In genomic region chr9:137459147-137459600, GRCh38 we compare ENCODE assay signal across 8 cellular contexts. TPM values are rescaled to one million over a fixed set of nuclear protein-coding genes. Genes with fewer than 3 reads are reported as not detected.
DNase-seq lines count a peak whose midpoint lies in the region; ATAC-seq, FAIRE-seq and TF ChIP-seq lines count a peak whose summit lies in the region.

A gene with protein sequence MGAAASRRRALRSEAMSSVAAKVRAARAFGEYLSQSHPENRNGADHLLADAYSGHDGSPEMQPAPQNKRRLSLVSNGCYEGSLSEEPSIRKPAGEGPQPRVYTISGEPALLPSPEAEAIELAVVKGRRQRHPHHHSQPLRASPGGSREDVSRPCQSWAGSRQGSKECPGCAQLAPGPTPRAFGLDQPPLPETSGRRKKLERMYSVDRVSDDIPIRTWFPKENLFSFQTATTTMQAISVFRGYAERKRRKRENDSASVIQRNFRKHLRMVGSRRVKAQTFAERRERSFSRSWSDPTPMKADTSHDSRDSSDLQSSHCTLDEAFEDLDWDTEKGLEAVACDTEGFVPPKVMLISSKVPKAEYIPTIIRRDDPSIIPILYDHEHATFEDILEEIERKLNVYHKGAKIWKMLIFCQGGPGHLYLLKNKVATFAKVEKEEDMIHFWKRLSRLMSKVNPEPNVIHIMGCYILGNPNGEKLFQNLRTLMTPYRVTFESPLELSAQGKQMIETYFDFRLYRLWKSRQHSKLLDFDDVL (minus strand): TSS chr9:137459334. CDS start chr9:137459102, 232 bp downstream.

- FAIRE-seq in keratinocyte (lab: Jason Lieb, UNC): no peak

- peak; percentile 94 for DNase-seq in NCI-H345 (lab: John Stamatoyannopoulos, UW)
- peak; percentile 97 for DNase-seq in activated CD4-positive, CD25-positive, alpha-beta regulatory T cell treated with anti-CD3 and anti-CD28 coated beads, Interleukin-2, amount 50 U/mL, for 72 hours
- DNase-seq in central memory CD8-positive, alpha-beta T cell (ENCODE audit: low spot score in 2 of 2): peak; percentile 92 to 94
- DNase-seq in keratinocyte (ENCODE audit: low read depth, low spot score): no peak
- peak; percentile 97 for DNase-seq in stimulated activated CD4-positive, alpha-beta T cell treated with anti-CD3 and anti-CD28 coated beads, Interleukin-12 subunit alpha, Interleukin-12 subunit beta, amount 100 ng/mL, for 4 hours

- H3K4me3 ChIP-seq in ACC112 (ENCODE audit: low read depth, low read length): peak within 1 kb of the TSS; percentile 98
- peak within 1 kb of the TSS; percentile 70 to 85 (median 74) for H3K4me3 ChIP-seq in keratinocyte (ENCODE audit: control insufficient read depth in 2 of 3, extremely low read depth in 1 of 3, insufficient read depth in 2 of 3, low read depth in 1 of 3, low read length in 3 of 3)

- H4K20me1 ChIP-seq in keratinocyte (ENCODE audit: control insufficient read depth, extremely low read depth, insufficient read depth, low read length): no peaks in the 10 kb centered on the region

- H3K4me3 Mint-ChIP-seq in central memory CD8-positive, alpha-beta T cell: peak within 1 kb of the TSS; percentile 50

- H3K4me1 ChIP-seq in ACC112 (ENCODE audit: control insufficient read depth, insufficient read depth, low read length, unreplicated experiment) (peaks cover 34% of the 10 kb centered on the region), keratinocyte (ENCODE audit: control insufficient read depth, extremely low read depth, insufficient read depth, low read length) (peaks cover 15% of the 10 kb centered on the region)

- H3K9ac ChIP-seq in keratinocyte (ENCODE audit: control insufficient read depth, extremely low read depth, insufficient read depth, low read length): peak within 1 kb of the TSS; percentile 78

- H3K36me3 Mint-ChIP-seq in central memory CD8-positive, alpha-beta T cell (ENCODE audit: insufficient read depth): peaks cover 5% of the 10 kb centered on the region

- H2AFZ ChIP-seq in ACC112 (ENCODE audit: low read length, unreplicated experiment) (peak within 1 kb of the TSS; percentile 86), keratinocyte (ENCODE audit: control insufficient read depth, low read length) (peak within 1 kb of the TSS; percentile 94)

- no peak for TF ChIP-seq CTCF in keratinocyte (optimal IDR thresholded peaks at IDR 0.05 in 1 of 3, IDR thresholded peaks at IDR 0.05 in 1 of 3, conservative IDR thresholded peaks at IDR 0.05 in 1 of 3; ENCODE audit: extremely low read depth in 1 of 3, insufficient read depth in 2 of 3, low read length in 3 of 3)

- H3K27me3 Mint-ChIP-seq in central memory CD8-positive, alpha-beta T cell: no peaks in the 10 kb centered on the region

- peak within 1 kb of the TSS; percentile 59 for H3K27ac Mint-ChIP-seq in central memory CD8-positive, alpha-beta T cell (ENCODE audit: low read depth)

- no peaks in the 10 kb centered on the region for H3K9me3 ChIP-seq in keratinocyte (ENCODE audit: control insufficient read depth, low read depth, low read length)

- H3K9me3 Mint-ChIP-seq in central memory CD8-positive, alpha-beta T cell: no peaks in the 10 kb centered on the region

- peak within 1 kb of the TSS; percentile 80 for H3K4me2 ChIP-seq in keratinocyte (ENCODE audit: control insufficient read depth, extremely low read depth, insufficient read depth, low read depth, low read length)

- dilution Hi-C loops in keratinocyte (cut with MboI; ENCODE audit: extremely low pct_ligation_motif_present, low sequenced_read_pairs): no loop called here

- H3K36me3 ChIP-seq in ACC112 (ENCODE audit: insufficient read depth, low read length): no peaks in the 10 kb centered on the region
- H3K36me3 ChIP-seq in keratinocyte (ENCODE audit: control insufficient read depth in 2 of 2, extremely low read depth in 1 of 2, insufficient read depth in 2 of 2, low read length in 2 of 2): peaks cover 0 to 8% of the 10 kb centered on the region in 2 experiments

- H3K27me3 ChIP-seq in ACC112 (ENCODE audit: insufficient read depth, low read length) (no peaks in the 10 kb centered on the region), keratinocyte (ENCODE audit: control insufficient read depth, extremely low read depth, insufficient read depth, low read length) (peaks cover 15% of the 10 kb centered on the region)

- no peaks in the 10 kb centered on the region for H3K9me1 ChIP-seq in keratinocyte (ENCODE audit: control insufficient read depth, extremely low read depth, insufficient read depth, low read length)

- peak within 1 kb of the TSS; percentile 42; the same call in 1 of the 2 replicates for H3K27ac ChIP-seq in ACC112 (ENCODE audit: low read depth, low read length)
- peak within 1 kb of the TSS; percentile 56 for H3K27ac ChIP-seq in keratinocyte (ENCODE audit: control insufficient read depth, insufficient read depth, low read length)

- peaks cover 14% of the 10 kb centered on the region for H3K79me2 ChIP-seq in ACC112 (ENCODE audit: control insufficient read depth, insufficient read depth, low read length, unreplicated experiment)
- peaks cover 7% of the 10 kb centered on the region for H3K79me2 ChIP-seq in keratinocyte (ENCODE audit: control insufficient read depth, insufficient read depth, low read length)

- H3K4me1 Mint-ChIP-seq in central memory CD8-positive, alpha-beta T cell: peaks cover 13% of the 10 kb centered on the region

- ATAC-seq in GM18861 (IDR thresholded peaks at IDR 0.05; ENCODE audit: unreplicated experiment) (peak; percentile 33), HG03108 (IDR thresholded peaks at IDR 0.05; ENCODE audit: unreplicated experiment) (peak; percentile 47)
- ATAC-seq in central memory CD8-positive, alpha-beta T cell (replicated peaks; ENCODE audit: extremely low read depth, poor library complexity, severe bottlenecking): peak; percentile 50

RNA-seq across cellular contexts. Expression of the gene that starts here (rescaled TPM):
- polyA plus RNA-seq in keratinocyte: 29.5 to 46.6 TPM (median 33.1 TPM) in 3 replicates
- 5.6 TPM for polyA plus RNA-seq in keratinocyte (2011; ENCODE audit: low read depth)
- polyA plus RNA-seq in keratinocyte (2011; cell fraction: cytosol; rRNA removed): 25.8 and 51.4 TPM in 2 replicates
- 97.1 and 113 TPM in 2 replicates for polyA plus RNA-seq in keratinocyte (2011; cell fraction: nucleus; rRNA removed)
- polyA plus RNA-seq in keratinocyte (2012; ENCODE audit: low replicate concordance): 23.0 and 34.1 TPM in 2 replicates
- 28.3 to 102 TPM (median 39.7 TPM) in 3 replicates for polyA minus RNA-seq in keratinocyte
- 67.9 TPM for polyA minus RNA-seq in keratinocyte (2011; cell fraction: cytosol; rRNA and poly(A)+ RNA removed)
- polyA minus RNA-seq in keratinocyte (2011; cell fraction: nucleus; rRNA and poly(A)+ RNA removed): 34.3 and 39.8 TPM in 2 replicates
